8 cellular contexts compared by ENCODE assay signal in the genomic region with DNA sequence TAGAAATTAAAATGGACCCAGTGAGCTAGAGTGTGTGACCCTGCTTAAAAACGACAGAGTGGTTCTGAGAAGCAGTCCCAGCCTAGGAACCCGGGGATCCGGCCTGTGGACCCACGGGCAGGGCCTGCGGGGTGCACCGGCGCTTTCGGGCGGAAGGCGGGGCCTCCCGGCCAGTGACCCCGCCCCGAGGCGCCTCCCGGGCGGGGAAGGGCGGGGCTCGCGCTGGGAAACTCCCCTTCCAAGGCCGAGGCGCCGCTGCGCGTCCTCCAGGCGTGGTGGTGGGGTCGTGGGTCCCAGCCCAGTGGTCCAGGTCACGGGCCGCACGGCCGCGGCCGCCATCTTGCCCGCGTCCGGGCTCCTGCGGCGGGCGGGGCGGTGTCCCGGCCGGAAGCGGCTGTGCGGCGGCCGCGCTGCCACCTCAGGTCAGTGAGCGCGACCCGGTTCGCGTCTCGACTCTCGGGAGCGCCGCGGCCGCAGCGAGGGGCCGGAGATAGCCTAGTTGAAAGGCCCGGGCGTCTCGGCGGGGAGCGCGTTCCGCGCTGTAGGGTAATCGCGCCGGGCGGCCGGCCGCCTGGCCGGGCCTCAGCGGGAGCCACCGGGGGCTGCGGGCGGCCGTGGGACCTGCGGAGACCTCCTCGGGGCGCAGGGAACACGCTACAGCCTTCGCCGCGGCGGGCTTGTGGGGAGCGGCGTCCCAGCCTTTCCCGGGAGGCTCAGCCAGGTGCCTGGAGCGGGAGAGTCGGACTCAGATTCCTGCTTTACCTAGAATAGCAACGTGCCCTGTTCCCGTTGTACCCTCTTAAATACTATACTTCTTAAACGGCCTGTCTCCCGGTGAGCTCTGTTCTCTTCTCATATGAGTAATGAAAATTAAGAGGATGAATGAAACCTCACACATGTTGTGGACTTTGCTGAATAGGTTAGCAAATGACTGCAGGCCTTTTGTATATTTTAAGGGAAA. TPM values are rescaled to one million over a fixed set of nuclear protein-coding genes. Genes with fewer than 3 reads are reported as not detected.
DNase-seq lines count a peak whose midpoint lies in the region; ATAC-seq and TF ChIP-seq lines count a peak whose summit lies in the region.

A gene (plus strand): TSS at position 234 of the 961 bp plus-strand sequence. CDS start 5,592 bp downstream, outside the sequence.

- peaks cover 34% of the 10 kb centered on the region for H3K79me2 ChIP-seq in fibroblast of lung (ENCODE audit: control insufficient read depth, insufficient read depth, low read length)

- POLR2A ChIA-PET in naive thymus-derived CD8-positive, alpha-beta T cell (lab: Charles Lee) = interaction anchor here (0.7 to 2.6 kb wide), 3 partner anchors 73 to 385 kb away, joined by 4 to 10 read pairs (median 6); a partner anchor contains a TSS

- peak within 1 kb of the TSS; percentile 73 for H3K27ac ChIP-seq in fibroblast of lung (ENCODE audit: insufficient read depth, low read length)

- H3K36me3 Mint-ChIP-seq in activated T-helper 17 cell treated with anti-CD3 and anti-CD28 coated beads, Interleukin-2, amount 50 U/mL, for 72 hours (ENCODE audit: low read depth) = peaks cover 33% of the 10 kb centered on the region
- H3K36me3 Mint-ChIP-seq in naive thymus-derived CD8-positive, alpha-beta T cell = peaks cover 0 to 2% (median 0%) of the 10 kb centered on the region in 3 donors

- H3K27ac Mint-ChIP-seq in activated T-helper 17 cell treated with anti-CD3 and anti-CD28 coated beads, Interleukin-2, amount 50 U/mL, for 72 hours = peak within 1 kb of the TSS; percentile 80
- peak within 1 kb of the TSS; percentile 77 to 91 (median 89) for H3K27ac Mint-ChIP-seq in naive thymus-derived CD8-positive, alpha-beta T cell

- peak; percentile 65 for ATAC-seq in GM21367 (IDR thresholded peaks at IDR 0.05; ENCODE audit: unreplicated experiment)
- ATAC-seq in activated T-helper 17 cell treated with anti-CD3 and anti-CD28 coated beads, Interleukin-2, amount 50 U/mL, for 72 hours (replicated peaks) = peak; percentile 90
- ATAC-seq in naive thymus-derived CD8-positive, alpha-beta T cell = peak; percentile 87

- peak within 1 kb of the TSS; percentile 85 for H3K9ac ChIP-seq in fibroblast of lung (ENCODE audit: insufficient read depth, low read length)

- peak within 1 kb of the TSS; percentile 83 to 96 (median 88) for H3K4me3 ChIP-seq in fibroblast of lung (replicated peaks in 1 of 4; ENCODE audit: control extremely low read depth in 1 of 4, insufficient read depth in 1 of 4, low read depth in 3 of 4, low read length in 4 of 4)

- H3K4me3 Mint-ChIP-seq in activated T-helper 17 cell treated with anti-CD3 and anti-CD28 coated beads, Interleukin-2, amount 50 U/mL, for 72 hours = peak within 1 kb of the TSS; percentile 80
- H3K4me3 Mint-ChIP-seq in naive thymus-derived CD8-positive, alpha-beta T cell = peak within 1 kb of the TSS in 9 of 10 donors; percentile 76 to 90 (median 83)

- peak within 1 kb of the TSS; percentile 79 for H3K4me2 ChIP-seq in fibroblast of lung (ENCODE audit: extremely low read depth, insufficient read depth, low read length)

- no peaks in the 10 kb centered on the region for H3K27me3 Mint-ChIP-seq in activated T-helper 17 cell treated with anti-CD3 and anti-CD28 coated beads, Interleukin-2, amount 50 U/mL, for 72 hours
- no peaks in the 10 kb centered on the region for H3K27me3 Mint-ChIP-seq in naive thymus-derived CD8-positive, alpha-beta T cell

- no peaks in the 10 kb centered on the region for H3K9me3 Mint-ChIP-seq in activated T-helper 17 cell treated with anti-CD3 and anti-CD28 coated beads, Interleukin-2, amount 50 U/mL, for 72 hours
- H3K9me3 Mint-ChIP-seq in naive thymus-derived CD8-positive, alpha-beta T cell = no peaks in the 10 kb centered on the region

- no peak for TF ChIP-seq CTCF in fibroblast of lung (conservative IDR thresholded peaks at IDR 0.05 in 1 of 2, IDR thresholded peaks at IDR 0.05 in 1 of 2; ENCODE audit: low read depth in 1 of 2, low read length in 2 of 2)

- H3K4me1 ChIP-seq in fibroblast of lung (ENCODE audit: control insufficient read depth, extremely low read depth, insufficient read depth, low read length) = peaks cover 2% of the 10 kb centered on the region

- H3K27me3 ChIP-seq in fibroblast of lung (ENCODE audit: control insufficient read depth, insufficient read depth, low read length) = no peaks in the 10 kb centered on the region

- no peaks in the 10 kb centered on the region for H3K36me3 ChIP-seq in fibroblast of lung (ENCODE audit: control insufficient read depth, insufficient read depth, low read length)

- no peaks in the 10 kb centered on the region for H4K20me1 ChIP-seq in fibroblast of lung (ENCODE audit: control insufficient read depth, extremely low read depth, insufficient read depth, low read length)

- H2AFZ ChIP-seq in fibroblast of lung (ENCODE audit: low read length) = peak within 1 kb of the TSS; percentile 90

- H3K9me3 ChIP-seq in fibroblast of lung (ENCODE audit: control insufficient read depth, insufficient read depth, low read depth, low read length) = no peaks in the 10 kb centered on the region

- H3K4me1 Mint-ChIP-seq in activated T-helper 17 cell treated with anti-CD3 and anti-CD28 coated beads, Interleukin-2, amount 50 U/mL, for 72 hours = peaks cover 26% of the 10 kb centered on the region
- H3K4me1 Mint-ChIP-seq in naive thymus-derived CD8-positive, alpha-beta T cell = peaks cover 16 to 38% (median 35%) of the 10 kb centered on the region in 4 donors

- peak; percentile 14 for DNase-seq in DMS114 treated with DMSO at 0.1 percent for 48 hours (lab: John Stamatoyannopoulos, UW; ENCODE audit: unreplicated experiment)
- peak; percentile 67 for DNase-seq in HT1080 (ENCODE audit: low read depth)
- DNase-seq in RPMI8226 = peak; percentile 88
- DNase-seq in fibroblast of lung (ENCODE audit: low read depth in 2 of 2) = peak; percentile 72 to 78
- DNase-seq in naive thymus-derived CD8-positive, alpha-beta T cell = peak; percentile 73 to 88 (median 83)
- peak; percentile 68 to 85 (median 78) for DNase-seq in stimulated activated naive CD4-positive, alpha-beta T cell (lab: John Stamatoyannopoulos, UW)

RNA-seq across cellular contexts. Expression of the gene that starts here (rescaled TPM):
- total RNA-seq in HT1080 (2014; rRNA removed; shearing (Covaris generic)) = 24.0 and 25.9 TPM in 2 replicates
- 21.3 and 25.1 TPM in 2 replicates for polyA plus RNA-seq in HT1080 (2015; cell fraction: cytosol; rRNA removed)
- polyA plus RNA-seq in HT1080 (2015; cell fraction: nucleus; rRNA removed) = 28.2 and 34.6 TPM in 2 replicates
- 10 to 100 TPM; 24.9 to 47.7 TPM for total RNA-seq in activated T-helper 17 cell treated with anti-CD3 and anti-CD28 coated beads, Interleukin-2, amount 50 U/mL, for 72 hours
- total RNA-seq in fibroblast of lung = 30.9 and 34.9 TPM in 2 replicates
- polyA plus RNA-seq in fibroblast of lung = 15.8 and 16.4 TPM in 2 replicates
- 9.2 and 11.7 TPM in 2 replicates for polyA plus RNA-seq in fibroblast of lung (2012)
- 2.7 and 12.0 TPM in 2 replicates for polyA minus RNA-seq in fibroblast of lung (ENCODE audit: low replicate concordance)
- 10 to 100 TPM; 35.2 to 37.7 TPM for total RNA-seq in naive thymus-derived CD8-positive, alpha-beta T cell
- polyA plus RNA-seq in naive thymus-derived CD8-positive, alpha-beta T cell = 10 to 100 TPM; 15.6 to 23.5 (median 19.7) TPM

Comparison
In these comparisons a context has a peak if more than half of its experiments do, and no peak if none do; other contexts are left out.
1. Peak in every context shown above with its lines: DNase-seq, ATAC-seq, H3K4me3 ChIP-seq and H3K27ac ChIP-seq.
2. DNase-seq: peak in every context shown above with its lines; median percentile 88 in RPMI8226; 83 in naive thymus-derived CD8-positive, alpha-beta T cell; 78 in stimulated activated naive CD4-positive, alpha-beta T cell; 75 in fibroblast of lung; 67 in HT1080; 14 in DMS114 treated with DMSO at 0.1 percent for 48 hours.